Comparison of ENCODE assay signal across 13 cellular contexts in the genomic region with DNA sequence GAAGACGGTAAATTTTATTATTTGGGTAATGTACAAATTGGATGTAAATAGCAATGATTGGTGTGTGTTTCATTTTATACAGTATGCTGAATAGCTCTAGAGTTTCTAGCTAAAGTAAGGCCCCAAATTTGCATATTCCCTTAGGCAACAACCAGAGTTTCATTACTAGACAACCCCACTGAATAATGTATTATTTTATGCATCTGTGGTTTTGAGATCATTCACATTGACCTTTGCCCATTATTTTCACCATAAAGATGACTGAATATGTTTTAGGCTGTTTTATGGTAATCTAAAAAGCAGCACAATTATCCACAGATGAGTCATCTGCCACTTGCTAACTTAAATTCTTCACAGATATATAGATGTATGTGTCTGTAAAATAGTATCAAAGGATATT. TPM values are rescaled to one million over a fixed set of nuclear protein-coding genes. Genes with fewer than 3 reads are reported as not detected.
A peak's percentile ranks its signal among the peaks of the same experiment; 100 is the strongest.
DNase-seq lines count a peak whose midpoint lies in the region; ATAC-seq, FAIRE-seq and TF ChIP-seq lines count a peak whose summit lies in the region.
"Had no signal": no experiment of that assay in that cellular context is flagged by ENCODE, and none has a peak within 500 bp of the region (broad histone marks: within the 10 kb centered on the region; RNA-seq: fewer than 3 reads in every experiment).

No MANE protein-coding gene starts in this region.

- peaks cover 10% of the 10 kb centered on the region for H3K36me3 Mint-ChIP-seq in CD4-positive, alpha-beta T cell (ENCODE audit: low read depth)

- CTCF ChIA-PET in CD4-positive, alpha-beta T cell (lab: Charles Lee): no interaction called here

- H3K9me3 Mint-ChIP-seq in CD4-positive, alpha-beta T cell: no peaks in the 10 kb centered on the region

- no peak for TF ChIP-seq POLR2A in GM12891 (IDR thresholded peaks at IDR 0.05; ENCODE audit: low read depth, low read length)

- no peaks in the 10 kb centered on the region for H3K27me3 ChIP-seq in CD4-positive, alpha-beta T cell (ENCODE audit: control insufficient read depth, insufficient read depth, low read length)
- H3K27me3 ChIP-seq: ovary, tibial nerve had no signal

- no peak overlapping the region for H3K27ac ChIP-seq in CD4-positive, alpha-beta T cell (ENCODE audit: low read depth, low read length)
- H3K27ac ChIP-seq: ovary, tibial nerve had no signal

- H3K4me3 Mint-ChIP-seq in CD4-positive, alpha-beta T cell: no peak overlapping the region
- H3K4me3 Mint-ChIP-seq: activated CD4-positive, alpha-beta T cell treated with anti-CD3 and anti-CD28 coated beads, Interleukin-2, amount 10 ng/mL, durations not matched to agents 7 days and 5 days; activated naive CD4-positive, alpha-beta T cell treated with anti-CD3 and anti-CD28 coated beads for 36 hours; T-helper 1 cell treated with Interleukin-12 subunit alpha and Interleukin-12 subunit beta and Interleukin-4 antibody, amounts not matched to agents 30 μg/mL and 1 μg/mL, for 36 hours had no signal

- no peak overlapping the region for H3K27ac Mint-ChIP-seq in CD4-positive, alpha-beta T cell
- H3K27ac Mint-ChIP-seq: activated CD4-positive, alpha-beta T cell treated with anti-CD3 and anti-CD28 coated beads, Interleukin-2, amount 10 ng/mL, durations not matched to agents 7 days and 5 days; activated naive CD4-positive, alpha-beta T cell treated with anti-CD3 and anti-CD28 coated beads for 36 hours; T-helper 1 cell treated with Interleukin-12 subunit alpha and Interleukin-12 subunit beta and Interleukin-4 antibody, amounts not matched to agents 30 μg/mL and 1 μg/mL, for 36 hours had no signal

- intact Hi-C loops in CD4-positive, alpha-beta T cell (cut with DNase I, micrococcal nuclease): no loop called here

- ATAC-seq in GM21390 (IDR thresholded peaks at IDR 0.05; ENCODE audit: unreplicated experiment): peak; percentile 86
- no peak for ATAC-seq in CD4-positive, alpha-beta T cell (ENCODE audit: poor library complexity)
- ATAC-seq: esophagus mucosa had no signal

- no peaks in the 10 kb centered on the region for H3K4me1 Mint-ChIP-seq in CD4-positive, alpha-beta T cell (ENCODE audit: low read depth)
- H3K4me1 Mint-ChIP-seq: activated CD4-positive, alpha-beta T cell treated with anti-CD3 and anti-CD28 coated beads, Interleukin-2, amount 10 ng/mL, durations not matched to agents 7 days and 5 days had no signal

- FAIRE-seq in GM12891 (lab: Jason Lieb, UNC): no peak

- H3K9me3 ChIP-seq in CD4-positive, alpha-beta T cell (ENCODE audit: control insufficient read depth, low read length): no peaks in the 10 kb centered on the region
- H3K9me3 ChIP-seq: ovary, tibial nerve had no signal

- no peak for DNase-seq in GM12891 (ENCODE audit: insufficient read length, low spot score)
- peak; percentile 16 for DNase-seq in LoVo (ENCODE audit: low spot score)
- DNase-seq in foreskin melanocyte: peak; percentile 89
- no peak for DNase-seq in CD4-positive, alpha-beta T cell
- no peak for DNase-seq in hepatic stellate cell (ENCODE audit: low spot score)
- no peak for DNase-seq in activated gamma-delta T cell treated with Interleukin-2 at 50 U/mL for 16 hours
- DNase-seq: activated CD4-positive, alpha-beta T cell treated with anti-CD3 and anti-CD28 coated beads, Interleukin-2, amount 10 ng/mL, durations not matched to agents 7 days and 5 days; activated naive CD4-positive, alpha-beta T cell treated with anti-CD3 and anti-CD28 coated beads for 36 hours; ovary had no signal

- no peak for TF ChIP-seq CTCF in CD4-positive, alpha-beta T cell (IDR thresholded peaks at IDR 0.05)

- POLR2A ChIA-PET in CD4-positive, alpha-beta T cell (lab: Charles Lee): no interaction called here

- no peaks in the 10 kb centered on the region for H3K27me3 Mint-ChIP-seq in CD4-positive, alpha-beta T cell
- H3K27me3 Mint-ChIP-seq: activated CD4-positive, alpha-beta T cell treated with anti-CD3 and anti-CD28 coated beads, Interleukin-2, amount 10 ng/mL, durations not matched to agents 7 days and 5 days had no signal

TF ChIP-seq in GM12891, 5 proteins besides CTCF, POLR2A, EP300 and RAD21:
- no peak for TF ChIP-seq PAX5 (IDR thresholded peaks at IDR 0.05; ENCODE audit: insufficient read depth, low read length, severe bottlenecking)
- no peak for TF ChIP-seq SPI1 (IDR thresholded peaks at IDR 0.05; ENCODE audit: low read depth, low read length)
- peak; percentile 43; the same call in 1 of the 2 replicates for TF ChIP-seq POU2F2 (IDR thresholded peaks at IDR 0.05; ENCODE audit: low read depth, low read length)
- no peak for TF ChIP-seq TAF1 (IDR thresholded peaks at IDR 0.05; ENCODE audit: low read depth, low read length)

RNA-seq across cellular contexts. Expression of a gene that starts 44.5 kb away (rescaled TPM):
- 22.0 TPM for polyA plus RNA-seq in GM12891 (2012; ENCODE audit: low read depth, missing spikeins)
- total RNA-seq in CD4-positive, alpha-beta T cell: 1 to 10 TPM; 1.7 to 2.0 TPM

RNA-seq across cellular contexts. Expression of a gene that starts 51.9 kb away (rescaled TPM):
- polyA plus RNA-seq in GM12891 (2012; ENCODE audit: low read depth, missing spikeins): 2.3 TPM
- total RNA-seq in CD4-positive, alpha-beta T cell: 1 to 10 TPM; 1.1 to 1.3 TPM

Comparison
In these comparisons a context has a peak if more than half of its experiments do, and no peak if none do; other contexts are left out.
1. DNase-seq: peak in LoVo (single experiment) and foreskin melanocyte (single experiment); none in GM12891 (single experiment), CD4-positive, alpha-beta T cell (0 of 10), hepatic stellate cell (single experiment) and activated gamma-delta T cell treated with Interleukin-2 at 50 U/mL for 16 hours (single experiment).